In the genomic region with DNA sequence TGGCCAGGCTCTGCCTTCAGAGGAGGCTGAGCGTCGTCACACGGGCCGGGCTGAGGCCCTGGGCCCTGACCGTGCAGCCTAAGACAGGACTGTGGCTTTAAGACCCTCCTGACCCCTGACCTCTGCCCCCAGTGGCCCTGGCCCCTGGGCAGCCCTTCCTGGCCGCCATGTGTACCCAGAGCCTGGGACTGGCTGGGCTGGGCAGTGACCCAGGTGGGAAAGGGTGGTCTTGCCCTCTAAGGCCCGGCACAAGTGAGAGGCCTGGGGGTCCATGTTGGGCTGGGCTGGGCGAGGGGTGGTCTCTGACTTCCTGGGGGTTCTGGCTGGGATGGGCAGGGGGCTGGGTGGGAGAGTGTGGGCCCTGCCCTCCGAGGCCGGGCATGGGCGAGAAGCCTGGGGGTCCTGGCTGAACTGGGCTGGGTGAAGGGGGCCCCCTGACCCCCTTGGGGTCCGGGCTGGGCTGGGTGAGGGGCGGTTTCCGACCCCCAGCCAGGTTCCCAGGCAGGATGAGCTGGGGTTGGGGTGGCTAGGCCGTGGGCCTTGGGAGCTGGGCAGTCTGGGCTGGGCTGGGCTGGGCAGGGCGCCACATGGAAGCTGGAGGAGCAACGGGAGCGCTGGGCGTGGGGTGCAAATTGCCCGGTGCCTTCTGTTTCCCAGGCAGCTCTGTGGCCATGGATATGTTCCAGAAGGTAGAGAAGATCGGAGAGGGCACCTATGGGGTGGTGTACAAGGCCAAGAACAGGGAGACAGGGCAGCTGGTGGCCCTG, we compare ENCODE assay signal across 1 cellular context.
TF ChIP-seq lines count a peak whose summit lies in the region.

A gene (plus strand): TSS at position 101 of the 767 bp plus-strand sequence. CDS start 571 bp downstream, at position 672.

TF ChIP-seq in liver, 16 proteins besides CTCF, POLR2A, EP300 and RAD21 (continued from another document):
- TF ChIP-seq, protein P1, sequence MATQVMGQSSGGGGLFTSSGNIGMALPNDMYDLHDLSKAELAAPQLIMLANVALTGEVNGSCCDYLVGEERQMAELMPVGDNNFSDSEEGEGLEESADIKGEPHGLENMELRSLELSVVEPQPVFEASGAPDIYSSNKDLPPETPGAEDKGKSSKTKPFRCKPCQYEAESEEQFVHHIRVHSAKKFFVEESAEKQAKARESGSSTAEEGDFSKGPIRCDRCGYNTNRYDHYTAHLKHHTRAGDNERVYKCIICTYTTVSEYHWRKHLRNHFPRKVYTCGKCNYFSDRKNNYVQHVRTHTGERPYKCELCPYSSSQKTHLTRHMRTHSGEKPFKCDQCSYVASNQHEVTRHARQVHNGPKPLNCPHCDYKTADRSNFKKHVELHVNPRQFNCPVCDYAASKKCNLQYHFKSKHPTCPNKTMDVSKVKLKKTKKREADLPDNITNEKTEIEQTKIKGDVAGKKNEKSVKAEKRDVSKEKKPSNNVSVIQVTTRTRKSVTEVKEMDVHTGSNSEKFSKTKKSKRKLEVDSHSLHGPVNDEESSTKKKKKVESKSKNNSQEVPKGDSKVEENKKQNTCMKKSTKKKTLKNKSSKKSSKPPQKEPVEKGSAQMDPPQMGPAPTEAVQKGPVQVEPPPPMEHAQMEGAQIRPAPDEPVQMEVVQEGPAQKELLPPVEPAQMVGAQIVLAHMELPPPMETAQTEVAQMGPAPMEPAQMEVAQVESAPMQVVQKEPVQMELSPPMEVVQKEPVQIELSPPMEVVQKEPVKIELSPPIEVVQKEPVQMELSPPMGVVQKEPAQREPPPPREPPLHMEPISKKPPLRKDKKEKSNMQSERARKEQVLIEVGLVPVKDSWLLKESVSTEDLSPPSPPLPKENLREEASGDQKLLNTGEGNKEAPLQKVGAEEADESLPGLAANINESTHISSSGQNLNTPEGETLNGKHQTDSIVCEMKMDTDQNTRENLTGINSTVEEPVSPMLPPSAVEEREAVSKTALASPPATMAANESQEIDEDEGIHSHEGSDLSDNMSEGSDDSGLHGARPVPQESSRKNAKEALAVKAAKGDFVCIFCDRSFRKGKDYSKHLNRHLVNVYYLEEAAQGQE (IDR thresholded peaks at IDR 0.05) = no peak
- TF ChIP-seq EGR1 (IDR thresholded peaks at IDR 0.05; ENCODE audit: low read depth in 2 of 2) = no peak
- TF ChIP-seq SP1 (IDR thresholded peaks at IDR 0.05) = no peak
- no peak for TF ChIP-seq YY1 (IDR thresholded peaks at IDR 0.05)
- TF ChIP-seq FOXA1 (IDR thresholded peaks at IDR 0.05) = no peak
- TF ChIP-seq JUND (IDR thresholded peaks at IDR 0.05) = no peak
